1 cellular context compared by ENCODE assay signal in the genomic region with DNA sequence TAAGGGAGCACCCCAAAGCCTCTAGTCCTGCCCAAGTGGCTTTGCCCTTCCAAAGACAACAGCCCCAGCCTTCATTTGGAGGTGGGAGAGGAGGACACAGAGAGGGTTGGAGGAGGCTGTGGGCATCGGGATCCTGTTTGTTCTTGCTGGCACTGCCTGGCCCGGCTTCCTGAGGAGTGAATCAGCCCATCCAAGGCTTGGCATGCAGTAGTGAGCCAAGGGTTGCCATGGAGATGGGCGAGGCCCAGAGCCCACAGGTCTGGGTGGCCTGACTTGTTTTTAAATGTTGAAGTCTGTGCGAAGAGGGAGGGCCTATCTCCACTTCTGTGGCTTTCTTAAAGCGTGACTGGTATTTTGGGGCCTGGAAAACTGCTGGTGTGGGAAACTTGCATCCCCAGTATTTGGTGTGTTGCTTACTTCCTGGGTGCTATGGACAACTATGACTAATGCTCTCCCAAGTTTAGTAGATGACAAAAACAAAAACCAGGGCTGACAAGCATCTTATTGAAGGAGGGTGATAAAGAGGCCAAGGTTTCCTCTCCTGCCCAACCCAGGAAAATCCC.
TF ChIP-seq lines count a peak whose summit lies in the region.

No MANE protein-coding gene starts in this region.

TF ChIP-seq in K562, 482 proteins besides CTCF, POLR2A, EP300 and RAD21 (continued from another document):
- no peak for TF ChIP-seq SIN3B (IDR thresholded peaks at IDR 0.05; ENCODE audit: low read depth)
- TF ChIP-seq MAFF (IDR thresholded peaks at IDR 0.05; ENCODE audit: low read length), result no peak
- TF ChIP-seq NR2C2 (CRISPR knock-in tag; IDR thresholded peaks at IDR 0.05), result no peak
- no peak for TF ChIP-seq NR2C2 (tag; IDR thresholded peaks at IDR 0.05)
